9 cellular contexts compared by ENCODE assay signal in genomic region chr9:17528859-17529258, GRCh38. TPM values are rescaled to one million over a fixed set of nuclear protein-coding genes. Genes with fewer than 3 reads are reported as not detected.
DNase-seq lines count a peak whose midpoint lies in the region; ATAC-seq and TF ChIP-seq lines count a peak whose summit lies in the region.
"Had no signal": no experiment of that assay in that cellular context is flagged by ENCODE, and none has a peak within 500 bp of the region (broad histone marks: within the 10 kb centered on the region; RNA-seq: fewer than 3 reads in every experiment).

No MANE protein-coding gene starts in this region.

- H3K4me3 ChIP-seq in Loucy (ENCODE audit: low read length, poor library complexity, severe bottlenecking) = no peak overlapping the region
- H3K4me3 ChIP-seq in SU-DHL-6 (ENCODE audit: insufficient read depth, low read length, poor library complexity, severe bottlenecking) = no peak overlapping the region
- H3K4me3 ChIP-seq in ovary = no peak overlapping the region

- H3K36me3 ChIP-seq in Loucy (ENCODE audit: insufficient read depth, low read length) (no peaks in the 10 kb centered on the region), SU-DHL-6 (ENCODE audit: low read length) (no peaks in the 10 kb centered on the region), ovary (no peaks in the 10 kb centered on the region)

- no peak for TF ChIP-seq EP300 in ovary (IDR thresholded peaks at IDR 0.05)

- no peak overlapping the region for H3K4me3 Mint-ChIP-seq in naive thymus-derived CD8-positive, alpha-beta T cell

- peak; percentile 58 for TF ChIP-seq CTCF in C4-2B (conservative IDR thresholded peaks at IDR 0.05)
- peak; percentile 58 for TF ChIP-seq CTCF in Loucy (conservative IDR thresholded peaks at IDR 0.05; ENCODE audit: low read length)
- peak; percentile 22 for TF ChIP-seq CTCF in SU-DHL-6 (IDR thresholded peaks at IDR 0.05; ENCODE audit: insufficient read depth, low read length, poor library complexity, severe bottlenecking)
- no peak for TF ChIP-seq CTCF in ovary (IDR thresholded peaks at IDR 0.05)

- no peak overlapping the region for H3K9ac ChIP-seq in Loucy (ENCODE audit: low read depth, low read length, poor library complexity, severe bottlenecking)
- H3K9ac ChIP-seq in SU-DHL-6 (ENCODE audit: low read length) = no peak overlapping the region

- TF ChIP-seq POLR2A in ovary (IDR thresholded peaks at IDR 0.05) = no peak
- no peak for TF ChIP-seq POLR2A in GM18505 (IDR thresholded peaks at IDR 0.05; ENCODE audit: borderline replicate concordance, extremely low read depth, insufficient read depth, insufficient read length)

- H3K27ac ChIP-seq in C4-2B (no peak overlapping the region), SU-DHL-6 (ENCODE audit: low read depth, low read length) (no peak overlapping the region), ovary (no peak overlapping the region)

- H3K4me1 ChIP-seq in Loucy (ENCODE audit: insufficient read depth, low read length, poor library complexity, severe bottlenecking) (peaks cover 5% of the 10 kb centered on the region), ovary (ENCODE audit: insufficient read depth) (no peaks in the 10 kb centered on the region)

- H3K79me2 ChIP-seq in Loucy (ENCODE audit: insufficient read depth, low read length) (no peaks in the 10 kb centered on the region), SU-DHL-6 (ENCODE audit: insufficient read depth, low read length) (no peaks in the 10 kb centered on the region)

- no peak overlapping the region for H3K4me2 ChIP-seq in Loucy (ENCODE audit: low read depth, low read length, poor library complexity, severe bottlenecking)
- H3K4me2 ChIP-seq in SU-DHL-6 (ENCODE audit: low read depth, low read length, poor library complexity, severe bottlenecking) = no peak overlapping the region

- H3K9me2 ChIP-seq in Loucy (replicated peaks; ENCODE audit: low read depth, low read length) (no peaks in the 10 kb centered on the region), SU-DHL-6 (replicated peaks; ENCODE audit: insufficient read depth, low read length) (no peaks in the 10 kb centered on the region)

- H3K27me3 ChIP-seq in Loucy (ENCODE audit: insufficient read depth, low read length, poor library complexity, severe bottlenecking) = no peaks in the 10 kb centered on the region
- H3K27me3 ChIP-seq in SU-DHL-6 (ENCODE audit: low read length) = no peaks in the 10 kb centered on the region
- no peaks in the 10 kb centered on the region for H3K27me3 ChIP-seq in ovary

- intact Hi-C loops in ovary (cut with DNase I) = no loop called here

- H4K20me1 ChIP-seq in Loucy (ENCODE audit: insufficient read depth, low read length, poor library complexity, severe bottlenecking) (no peaks in the 10 kb centered on the region), SU-DHL-6 (ENCODE audit: low read depth, low read length) (no peaks in the 10 kb centered on the region)

- POLR2A ChIA-PET in naive thymus-derived CD8-positive, alpha-beta T cell (lab: Charles Lee) = no interaction called here

- H3F3A ChIP-seq in Loucy (ENCODE audit: low read depth) (no peaks in the 10 kb centered on the region), SU-DHL-6 (ENCODE audit: insufficient read depth) (no peaks in the 10 kb centered on the region)

- H3K9me3 Mint-ChIP-seq in naive thymus-derived CD8-positive, alpha-beta T cell = no peaks in the 10 kb centered on the region

- H3K36me3 Mint-ChIP-seq in naive thymus-derived CD8-positive, alpha-beta T cell = no peaks in the 10 kb centered on the region
- H3K36me3 Mint-ChIP-seq: activated naive CD4-positive, alpha-beta T cell treated with anti-CD3 and anti-CD28 coated beads, Interleukin-2, amount 50 U/mL, for 72 hours had no signal

- no peaks in the 10 kb centered on the region for H3K4me1 Mint-ChIP-seq in naive thymus-derived CD8-positive, alpha-beta T cell

- no peak overlapping the region for H2AFZ ChIP-seq in Loucy (ENCODE audit: low read length)
- H2AFZ ChIP-seq in SU-DHL-6 (ENCODE audit: low read depth, low read length, severe bottlenecking) = no peak overlapping the region

- H3K9me3 ChIP-seq in Loucy (ENCODE audit: insufficient read depth, low read depth, low read length) (no peaks in the 10 kb centered on the region), SU-DHL-6 (ENCODE audit: insufficient read depth, low read length) (no peaks in the 10 kb centered on the region), ovary (no peaks in the 10 kb centered on the region)

- no peak overlapping the region for H3K27ac Mint-ChIP-seq in naive thymus-derived CD8-positive, alpha-beta T cell
- H3K27ac Mint-ChIP-seq: activated naive CD4-positive, alpha-beta T cell treated with anti-CD3 and anti-CD28 coated beads, Interleukin-2, amount 50 U/mL, for 72 hours had no signal

- ATAC-seq in naive thymus-derived CD8-positive, alpha-beta T cell = no peak
- ATAC-seq in GM18505 (IDR thresholded peaks at IDR 0.05; ENCODE audit: unreplicated experiment) = no peak
- ATAC-seq: activated naive CD4-positive, alpha-beta T cell treated with anti-CD3 and anti-CD28 coated beads, Interleukin-2, amount 50 U/mL, for 72 hours had no signal

- H3K27me3 Mint-ChIP-seq in naive thymus-derived CD8-positive, alpha-beta T cell = peaks cover 0 to 4% (median 3%) of the 10 kb centered on the region in 5 donors

- DNase-seq in kidney tubule cell (ENCODE audit: low spot score) = peak; percentile 24
- DNase-seq in ovary = no peak
- no peak for DNase-seq in activated CD4-positive, alpha-beta T cell treated with anti-CD3 and anti-CD28 coated beads for 1 hour
- DNase-seq in naive thymus-derived CD8-positive, alpha-beta T cell = no peak

RNA-seq across cellular contexts. Expression of gene SH3GL2, which starts 50.0 kb away (rescaled TPM):
- 1 to 10 TPM in 3 of 7 donors, under 1 TPM in 3, not detected in 1; 0.25 to 4.0 (median 0.98) TPM for total RNA-seq in ovary
- polyA plus RNA-seq in ovary = 1 to 10 TPM in 1 of 2 donors, under 1 TPM in 1; 0.33 to 4.9 TPM
- not detected for total RNA-seq in naive thymus-derived CD8-positive, alpha-beta T cell
- polyA plus RNA-seq in naive thymus-derived CD8-positive, alpha-beta T cell = not detected
- total RNA-seq: activated naive CD4-positive, alpha-beta T cell treated with anti-CD3 and anti-CD28 coated beads, Interleukin-2, amount 50 U/mL, for 72 hours had no signal

Comparison
In these comparisons a context has a peak if more than half of its experiments do, and no peak if none do; other contexts are left out.
1. CTCF ChIP-seq: peak in C4-2B (single experiment), Loucy (single experiment) and SU-DHL-6 (single experiment); none in ovary (0 of 3).